Comparison of ENCODE assay signal across 8 cellular contexts in genomic region chr9:97696025-97696822, GRCh38. TPM values are rescaled to one million over a fixed set of nuclear protein-coding genes. Genes with fewer than 3 reads are reported as not detected.
A peak's percentile ranks its signal among the peaks of the same experiment; 100 is the strongest.
DNase-seq lines count a peak whose midpoint lies in the region; ATAC-seq and TF ChIP-seq lines count a peak whose summit lies in the region.

No MANE protein-coding gene starts in this region.

- peak overlapping the region; percentile 74 to 94; a peak in 3 of 4 replicates for H4K8ac ChIP-seq in IMR-90 (ENCODE audit: low read depth in 2 of 2, low read length in 2 of 2)

- no peak overlapping the region for H2AK5ac ChIP-seq in IMR-90 (ENCODE audit: low read depth, low read length)

- H3K4me1 ChIP-seq in IMR-90 (ENCODE audit: control insufficient read depth, insufficient read depth, low read length) = peaks cover 5% of the 10 kb centered on the region; the same call in 1 of the 2 replicates

- H3K27me3 ChIP-seq in IMR-90 (ENCODE audit: control insufficient read depth, insufficient read depth, low read length) (no peaks in the 10 kb centered on the region; the same call in 1 of the 2 replicates), layer of hippocampus (ENCODE audit: control insufficient read depth, insufficient read depth, low read length) (no peaks in the 10 kb centered on the region)

- no peak for TF ChIP-seq RAD21 in IMR-90 (IDR thresholded peaks at IDR 0.05; ENCODE audit: low read length)

- H3K23ac ChIP-seq in IMR-90 (ENCODE audit: low read depth, low read length) = peak overlapping the region; percentile 93

- H3K4ac ChIP-seq in IMR-90 (ENCODE audit: low read depth, low read length) = peak overlapping the region; percentile 78

- CTCF ChIA-PET in IMR-90 (lab: Yijun Ruan, JAX) = interaction anchor here (1.2 kb wide), 1 partner anchor 204 kb away, joined by 3 read pairs; no protein-coding TSS in a partner anchor

- H3K9me3 ChIP-seq in IMR-90 (ENCODE audit: control insufficient read depth, insufficient read depth, low read length) = no peaks in the 10 kb centered on the region

- H3K14ac ChIP-seq in IMR-90 (replicated peaks; ENCODE audit: low read depth, low read length) = peak overlapping the region; percentile 87

- in situ Hi-C loops in IMR-90 (cut with MboI; ENCODE audit: low sequenced_read_pairs) = no loop called here

- H3K79me1 ChIP-seq in IMR-90 (ENCODE audit: low read depth in 1 of 2, low read length in 2 of 2) = peaks cover 11 to 34% of the 10 kb centered on the region in 2 experiments

- no peak overlapping the region; the same call in 1 of the 2 replicates for H2BK120ac ChIP-seq in IMR-90 (ENCODE audit: low read depth, low read length)

- H3K36me3 ChIP-seq in IMR-90 (ENCODE audit: control insufficient read depth, insufficient read depth, low read length) = peaks cover 3% of the 10 kb centered on the region; the same call in 1 of the 2 replicates

- no peak for TF ChIP-seq CTCF in IMR-90 (conservative IDR thresholded peaks at IDR 0.05; ENCODE audit: low read depth, low read length)

- H2BK15ac ChIP-seq in IMR-90 (ENCODE audit: low read depth, low read length) = no peak overlapping the region

- 27% methylated on average over 3 of the region's 11 CpGs; no CpG with 5 or more reads in 1 of the 2 experiments for WGBS in IMR-90 (ENCODE audit: extremely low coverage in 2 of 2, insufficient read length in 1 of 2), 2 experiments

- H3K27ac ChIP-seq in IMR-90 (ENCODE audit: insufficient read depth, low read length) (peak overlapping the region; percentile 93), angular gyrus (ENCODE audit: low read depth, low read length) (peak overlapping the region; percentile 74), layer of hippocampus (ENCODE audit: low read depth, low read length) (peak overlapping the region; percentile 84)

- H2AK9ac ChIP-seq in IMR-90 (replicated peaks; ENCODE audit: low read depth, low read length, poor library complexity) = peak overlapping the region; percentile 85

- peaks cover 6% of the 10 kb centered on the region; the same call in 1 of the 2 replicates for H3K9me1 ChIP-seq in IMR-90 (ENCODE audit: insufficient read depth, low read length)

- peak overlapping the region; percentile 83 for H3K4me3 ChIP-seq in IMR-90 (ENCODE audit: insufficient read depth, low read depth, low read length)

- dilution Hi-C loops in IMR-90 (cut with HindIII; ENCODE audit: low sequenced_read_pairs, unreplicated experiment) = no loop called here

- H2AFZ ChIP-seq in IMR-90 (replicated peaks; ENCODE audit: low read length, poor library complexity) = peak overlapping the region; percentile 99

- peak overlapping the region; percentile 39; the same call in 1 of the 2 replicates for H4K5ac ChIP-seq in IMR-90 (ENCODE audit: low read depth, low read length)

- H4K20me1 ChIP-seq in IMR-90 (ENCODE audit: insufficient read depth, low read length) = 0 out of 2 replicates have a peak, but pooled peaks cover 3% of the 10 kb centered on the region

- peak overlapping the region; percentile 98 for H3K4me2 ChIP-seq in IMR-90 (ENCODE audit: low read depth, low read length)

- H2BK5ac ChIP-seq in IMR-90 (ENCODE audit: low read depth, low read length, poor library complexity, severe bottlenecking) = peak overlapping the region; percentile 90

- no peak for TF ChIP-seq POLR2A in IMR-90 (IDR thresholded peaks at IDR 0.05; ENCODE audit: low read depth, low read length)

- intact Hi-C loops in IMR-90 (cut with micrococcal nuclease) = no loop called here

- BruUV-seq in IMR-90 (replicated peaks; lab: Mats Ljungman, UMichigan) = no TSS peak

- POLR2A ChIA-PET in IMR-90 (lab: Charles Lee; ENCODE audit: unreplicated experiment) = interaction anchor here (1.2 kb wide), 1 partner anchor 226 kb away, joined by 5 read pairs; the partner anchor contains the start of gene TRMO

- DNase-seq in DMS79 treated with DMSO at 0.1 percent for 48 hours (lab: John Stamatoyannopoulos, UW) (peak; percentile 8), DMS79 (lab: John Stamatoyannopoulos, UW) (no peak), IMR-90 (peak; percentile 24), superior temporal gyrus (ENCODE audit: extremely low spot score) (peak; percentile 68), occipital lobe (lab: John Stamatoyannopoulos, UW) (no peak), SK-N-DZ (ENCODE audit: low spot score) (no peak)

- ATAC-seq in IMR-90 (ENCODE audit: low read depth) = peak; percentile 3

- H4K91ac ChIP-seq in IMR-90 (ENCODE audit: insufficient read depth, low read depth, low read length) = no peak overlapping the region

- peak overlapping the region; percentile 50; the same call in 1 of the 2 replicates for H3K18ac ChIP-seq in IMR-90 (ENCODE audit: low read depth, low read length)

- H3K56ac ChIP-seq in IMR-90 (ENCODE audit: extremely low read depth, insufficient read depth, low read length) = peak overlapping the region; percentile 39; the same call in 1 of the 2 replicates

- no peak overlapping the region for H2BK20ac ChIP-seq in IMR-90 (ENCODE audit: low read depth, low read length)

- H3K9ac ChIP-seq in IMR-90 (ENCODE audit: low read depth, low read length) = peak overlapping the region; percentile 89

TF ChIP-seq in IMR-90, 13 proteins besides CTCF, POLR2A, EP300 and RAD21:
- TF ChIP-seq USF2 (IDR thresholded peaks at IDR 0.05; ENCODE audit: low read depth, low read length) (0 out of 2 replicates have a peak, but pooled peaks have one; percentile 11), ELK1 (IDR thresholded peaks at IDR 0.05; ENCODE audit: borderline replicate concordance, low read depth, low read length) (no peak), FOS (IDR thresholded peaks at IDR 0.05; ENCODE audit: low read depth, low read length) (no peak)

RNA-seq across cellular contexts. Expression of gene XPA, which starts 0.9 kb away (rescaled TPM):
- total RNA-seq in IMR-90 (2012; rRNA removed) (1.4 and 4.4 TPM in 2 replicates), occipital lobe (20.9 TPM)
- 1.9 and 2.2 TPM in 2 replicates for polyA plus RNA-seq in IMR-90 (2012; rRNA removed)
- 1.2 and 1.5 TPM in 2 replicates for polyA plus RNA-seq in IMR-90 (2012; cell fraction: cytosol; rRNA removed)
- 0.65 and 1.9 TPM in 2 replicates for polyA plus RNA-seq in IMR-90 (2012; cell fraction: nucleus; rRNA removed; ENCODE audit: low replicate concordance)
- polyA plus RNA-seq in SK-N-DZ (2014; cell fraction: cytosol; rRNA removed) = 7.3 and 11.1 TPM in 2 replicates
- 6.5 and 6.8 TPM in 2 replicates for polyA plus RNA-seq in SK-N-DZ (2014; cell fraction: nucleus; rRNA removed)

Comparison
In these comparisons a context has a peak if more than half of its experiments do, and no peak if none do; other contexts are left out.
1. DNase-seq: peak in DMS79 treated with DMSO at 0.1 percent for 48 hours (single experiment), IMR-90 (single experiment) and superior temporal gyrus (single experiment); none in DMS79 (single experiment), occipital lobe (single experiment) and SK-N-DZ (single experiment).
2. Peak in every context shown above with its lines, with median percentiles within 50 percentile points of each other: H3K27ac ChIP-seq.